8 cellular contexts compared by ENCODE assay signal in genomic region chr14:91510171-91511013, GRCh38. TPM values are rescaled to one million over a fixed set of nuclear protein-coding genes. Genes with fewer than 3 reads are reported as not detected.
DNase-seq lines count a peak whose midpoint lies in the region; ATAC-seq and TF ChIP-seq lines count a peak whose summit lies in the region.

Gene PPP4R3A (minus strand): TSS chr14:91510310. CDS start chr14:91509647, 663 bp downstream.

- H3K4me3 Mint-ChIP-seq in chondrocyte (ENCODE audit: unreplicated experiment), result peak within 1 kb of the TSS; percentile 100

- peak within 1 kb of the TSS; percentile 100 for H3K27ac Mint-ChIP-seq in chondrocyte (ENCODE audit: unreplicated experiment)

- no peaks in the 10 kb centered on the region for H3K9me3 Mint-ChIP-seq in chondrocyte (ENCODE audit: low read depth)

- DNase-seq in AML-193 (lab: John Stamatoyannopoulos, UW), result peak; percentile 83 to 86
- peak; percentile 96 for DNase-seq in NCI-H510A treated with DMSO at 0.1 percent for 48 hours (lab: John Stamatoyannopoulos, UW)
- DNase-seq in activated CD4-positive, alpha-beta T cell treated with anti-CD3 and anti-CD28 coated beads for 24 hours (ENCODE audit: low read depth in 2 of 2), result peak; percentile 87 to 90
- DNase-seq in chondrocyte (ENCODE audit: low spot score), result peak; percentile 98
- DNase-seq in kidney glomerular epithelial cell (lab: John Stamatoyannopoulos, UW), result peak; percentile 83
- peak; percentile 69 to 86 for DNase-seq in stimulated activated CD4-positive, alpha-beta T cell treated with anti-CD3 and anti-CD28 coated beads, Interleukin-1b, Interleukin-23, amount 100 ng/mL, for 1 hour (ENCODE audit: low read depth in 2 of 2)

- peaks cover 4% of the 10 kb centered on the region for H3K36me3 Mint-ChIP-seq in chondrocyte (ENCODE audit: low read depth)

- H3K27me3 Mint-ChIP-seq in chondrocyte (ENCODE audit: low read depth), result no peaks in the 10 kb centered on the region

- H3K4me1 Mint-ChIP-seq in chondrocyte (ENCODE audit: low read depth), result peaks cover 25% of the 10 kb centered on the region

- peak; percentile 95 for TF ChIP-seq POLR2A in GM19193 (IDR thresholded peaks at IDR 0.05; ENCODE audit: extremely low read depth, insufficient read depth, insufficient read length)

- ATAC-seq in HG03439 (IDR thresholded peaks at IDR 0.05; ENCODE audit: unreplicated experiment), result peak; percentile 85

- TF ChIP-seq CTCF in chondrocyte (IDR thresholded peaks at IDR 0.05), result no peak

RNA-seq across cellular contexts. Expression of gene PPP4R3A, which starts in this region (rescaled TPM):
- 57.7 to 73.9 TPM (median 64.5 TPM) in 3 replicates for total RNA-seq in chondrocyte

Comparison
In these comparisons a context has a peak if more than half of its experiments do, and no peak if none do; other contexts are left out.
1. Peak in every context shown above with its lines: DNase-seq and ATAC-seq.